ENCODE assay signal across 12 cellular contexts in genomic region chr7:126398285-126398684, GRCh38.
"Had no signal": no experiment of that assay in that cellular context is flagged by ENCODE, and none has a peak within 500 bp of the region (broad histone marks: within the 10 kb centered on the region; RNA-seq: fewer than 3 reads in every experiment).

No MANE protein-coding gene starts in this region.

- DNase-seq: activated CD4-positive, alpha-beta T cell treated with anti-CD3 and anti-CD28 coated beads, Interleukin-2, amount 50 U/mL, for 48 hours; activated naive CD4-positive, alpha-beta T cell treated with anti-CD3 and anti-CD28 coated beads, Interleukin-2, amount 50 U/mL, for 16 hours; activated T-cell treated with anti-CD3 and anti-CD28 coated beads, Interleukin-2, amount 50 U/mL, for 1 hour; hippocampal formation; kidney; naive B cell; ovary; WERI-Rb-1 had no signal

- ATAC-seq: esophagus mucosa; stimulated activated effector memory CD8-positive, alpha-beta T cell treated with anti-CD3 and anti-CD28 coated beads, Interleukin-12 subunit alpha, Interleukin-12 subunit beta, amount 100 ng/mL, for 72 hours had no signal

- H3K27me3 ChIP-seq: cardiac muscle cell, ovary had no signal

- H3K4me3 ChIP-seq: cardiac muscle cell, ovary, thoracic aorta had no signal

- H3K9me3 ChIP-seq: ovary, thoracic aorta had no signal

- H3K36me3 ChIP-seq: cardiac muscle cell, ovary, thoracic aorta, WERI-Rb-1 had no signal

- H3K27ac ChIP-seq: cardiac muscle cell, ovary, thoracic aorta, WERI-Rb-1 had no signal
